In genomic region chr19:55145241-55145640, GRCh38 we compare ENCODE assay signal across 25 cellular contexts. TPM values are rescaled to one million over a fixed set of nuclear protein-coding genes. Genes with fewer than 3 reads are reported as not detected.
DNase-seq lines count a peak whose midpoint lies in the region; ATAC-seq and TF ChIP-seq lines count a peak whose summit lies in the region.
"Had no signal": no experiment of that assay in that cellular context is flagged by ENCODE, and none has a peak within 500 bp of the region (broad histone marks: within the 10 kb centered on the region; RNA-seq: fewer than 3 reads in every experiment).

No MANE protein-coding gene starts in this region.

- H3K4me1 ChIP-seq in BLaER1 treated with 17β-estradiol and CSF1 and Interleukin-3, amounts not matched to agents 10 nM and 100 nM: peaks cover 20 to 66% (median 44%) of the 10 kb centered on the region in 10 experiments
- H3K4me1 ChIP-seq in Loucy (ENCODE audit: insufficient read depth, low read length, poor library complexity, severe bottlenecking) (peaks cover 6% of the 10 kb centered on the region), left lung (peaks cover 3 to 16% of the 10 kb centered on the region in 2 donors), BE2C (no peaks in the 10 kb centered on the region)

- H2AFZ ChIP-seq in Loucy (ENCODE audit: low read length): peak overlapping the region; percentile 9; the same call in 1 of the 2 replicates

- no peak overlapping the region for H3K27ac Mint-ChIP-seq in osteocyte (ENCODE audit: unreplicated experiment)

- DNase-seq in RWPE1 (ENCODE audit: low spot score) (no peak), left lung (no peak), BE2C (no peak), cerebellar nuclear complex (lab: John Stamatoyannopoulos, UW) (no peak), osteocyte (ENCODE audit: extremely low spot score, unreplicated experiment) (no peak)
- DNase-seq: activated CD4-positive, alpha-beta T cell treated with anti-CD3 and anti-CD28 coated beads, Interleukin-2, amount 50 U/mL, for 48 hours; activated gamma-delta T cell treated with Interleukin-2 at 50 U/mL for 16 hours; anterior cingulate cortex; central memory CD4-positive, alpha-beta T cell; effector CD8-positive, alpha-beta T cell; NCI-H187 treated with DMSO at 0.1 percent for 48 hours; NCI-H2227 treated with DMSO at 0.1 percent for 48 hours; stimulated activated CD4-positive, alpha-beta T cell treated with anti-CD3 and anti-CD28 coated beads, Interleukin-12 subunit alpha, Interleukin-12 subunit beta, amount 100 ng/mL, for 4 hours; WERI-Rb-1 had no signal

- peak; percentile 39 for ATAC-seq in left lung
- no peak for ATAC-seq in HG03159 (IDR thresholded peaks at IDR 0.05; ENCODE audit: unreplicated experiment)
- ATAC-seq: esophagus mucosa, left lobe of liver, Right ventricle myocardium inferior had no signal

- peaks cover 0 to 28% (median 0%) of the 10 kb centered on the region in 11 experiments; a peak in 9 of 22 replicates for H3K36me3 ChIP-seq in BLaER1 treated with 17β-estradiol and CSF1 and Interleukin-3, amounts not matched to agents 10 nM and 100 nM
- H3K36me3 ChIP-seq in Loucy (ENCODE audit: insufficient read depth, low read length) (no peaks in the 10 kb centered on the region), left lung (no peaks in the 10 kb centered on the region), BE2C (no peaks in the 10 kb centered on the region)

- peaks cover 0 to 17% (median 0%) of the 10 kb centered on the region in 11 experiments; a peak in 3 of 22 replicates for H4K20me1 ChIP-seq in BLaER1 treated with 17β-estradiol and CSF1 and Interleukin-3, amounts not matched to agents 10 nM and 100 nM
- H4K20me1 ChIP-seq in Loucy (ENCODE audit: insufficient read depth, low read length, poor library complexity, severe bottlenecking): no peaks in the 10 kb centered on the region

- peak overlapping the region; percentile 80 to 99 (median 94) for H3K4me2 ChIP-seq in BLaER1 treated with 17β-estradiol and CSF1 and Interleukin-3, amounts not matched to agents 10 nM and 100 nM
- peak overlapping the region; percentile 76 for H3K4me2 ChIP-seq in Loucy (ENCODE audit: low read depth, low read length, poor library complexity, severe bottlenecking)

- peaks cover 0 to 17% (median 11%) of the 10 kb centered on the region in 11 experiments; a peak in 8 of 22 replicates for H3K27me3 ChIP-seq in BLaER1 treated with 17β-estradiol and CSF1 and Interleukin-3, amounts not matched to agents 10 nM and 100 nM
- H3K27me3 ChIP-seq in Loucy (ENCODE audit: insufficient read depth, low read length, poor library complexity, severe bottlenecking) (no peaks in the 10 kb centered on the region), left lung (peaks cover 62 to 97% of the 10 kb centered on the region in 2 donors), BE2C (peaks cover 61% of the 10 kb centered on the region)

- peaks cover 7% of the 10 kb centered on the region for H3K4me1 Mint-ChIP-seq in osteocyte (ENCODE audit: unreplicated experiment)

- peak overlapping the region in 10 of 11 experiments; percentile 10 to 74 (median 62); a peak in 16 of 22 replicates for H3K27ac ChIP-seq in BLaER1 treated with 17β-estradiol and CSF1 and Interleukin-3, amounts not matched to agents 10 nM and 100 nM
- peak overlapping the region; percentile 83 for H3K27ac ChIP-seq in RWPE1
- H3K27ac ChIP-seq in left lung: no peak overlapping the region
- H3K27ac ChIP-seq: WERI-Rb-1 had no signal

- peaks cover 47% of the 10 kb centered on the region for H3K27me3 Mint-ChIP-seq in osteocyte (ENCODE audit: unreplicated experiment)

- TF ChIP-seq CTCF in Loucy (conservative IDR thresholded peaks at IDR 0.05; ENCODE audit: low read length) (no peak), RWPE1 (conservative IDR thresholded peaks at IDR 0.05; ENCODE audit: low read depth) (no peak), left lung (IDR thresholded peaks at IDR 0.05) (no peak), BE2C (IDR thresholded peaks at IDR 0.05; ENCODE audit: low read depth, low read length) (no peak), osteocyte (IDR thresholded peaks at IDR 0.05) (no peak)

- no peaks in the 10 kb centered on the region for H3K9me3 Mint-ChIP-seq in osteocyte (ENCODE audit: unreplicated experiment)

- no peaks in the 10 kb centered on the region for H3F3A ChIP-seq in Loucy (ENCODE audit: low read depth)

- peak overlapping the region in 8 of 10 experiments; percentile 47 to 73 (median 64); a peak in 17 of 20 replicates for H3K4me3 ChIP-seq in BLaER1 treated with 17β-estradiol and CSF1 and Interleukin-3, amounts not matched to agents 10 nM and 100 nM
- H3K4me3 ChIP-seq in Loucy (ENCODE audit: low read length, poor library complexity, severe bottlenecking): peak overlapping the region; percentile 80
- H3K4me3 ChIP-seq in left lung: no peak overlapping the region
- no peak overlapping the region for H3K4me3 ChIP-seq in BE2C (ENCODE audit: low read depth, low read length)

- no peaks in the 10 kb centered on the region for H3K9me2 ChIP-seq in Loucy (replicated peaks; ENCODE audit: low read depth, low read length)

- H3K4me3 Mint-ChIP-seq in osteocyte (ENCODE audit: unreplicated experiment): no peak overlapping the region

- H3K79me2 ChIP-seq in Loucy (ENCODE audit: insufficient read depth, low read length): no peaks in the 10 kb centered on the region

- no peaks in the 10 kb centered on the region for H3K36me3 Mint-ChIP-seq in osteocyte (ENCODE audit: unreplicated experiment)

- intact Hi-C loops in left lung (cut with DNase I): no loop called here

- H3K9ac ChIP-seq in BLaER1 treated with 17β-estradiol and CSF1 and Interleukin-3, amounts not matched to agents 10 nM and 100 nM: peak overlapping the region in 9 of 11 experiments; percentile 21 to 72 (median 57); a peak in 16 of 22 replicates
- peak overlapping the region; percentile 65 for H3K9ac ChIP-seq in Loucy (ENCODE audit: low read depth, low read length, poor library complexity, severe bottlenecking)

- no peaks in the 10 kb centered on the region for H3K9me3 ChIP-seq in BLaER1 treated with 17β-estradiol and CSF1 and Interleukin-3, amounts not matched to agents 10 nM and 100 nM (replicated peaks in 1 of 11)
- no peaks in the 10 kb centered on the region for H3K9me3 ChIP-seq in Loucy (ENCODE audit: insufficient read depth, low read depth, low read length)
- no peaks in the 10 kb centered on the region for H3K9me3 ChIP-seq in left lung
- H3K9me3 ChIP-seq in BE2C: no peaks in the 10 kb centered on the region

- POLR2A ChIA-PET in RWPE1 (lab: Yijun Ruan, JAX; ENCODE audit: low non-redundant PET): no interaction called here

- CTCF ChIA-PET in RWPE1 (lab: Yijun Ruan, JAX): interaction anchor here (0.5 to 1.9 kb wide), 2 partner anchors 15 to 672 kb away, joined by 3 to 13 read pairs; partner anchors contain the start of gene CDC42EP5

RNA-seq across cellular contexts. Expression of gene TNNT1, which starts 3.8 kb away (rescaled TPM):
- total RNA-seq in left lung (1 to 10 TPM in 1 of 2 donors, not detected in 1; 1.6 TPM), osteocyte (not detected in 2 replicates)
- polyA plus RNA-seq in BE2C (2012; ENCODE audit: insufficient read depth, insufficient read length, low read depth): 0.94 TPM
- total RNA-seq: T-helper 1 cell treated with Interleukin-12 subunit alpha and Interleukin-12 subunit beta and Interleukin-4 antibody, amounts not matched to agents 30 ng/mL and 1 ng/mL, for 36 hours had no signal

RNA-seq across cellular contexts. Expression of gene TNNI3, which starts 12.3 kb away (rescaled TPM):
- total RNA-seq in left lung (1 to 10 TPM; 1.2 to 1.6 TPM), osteocyte (0.57 TPM in 1 of 2 replicates, not detected in the other)
- polyA plus RNA-seq in BE2C (2012; ENCODE audit: insufficient read depth, insufficient read length, low read depth): 12.3 TPM
- total RNA-seq: esophagus mucosa; left lobe of liver; M059J; mononuclear cell; T-helper 1 cell treated with Interleukin-12 subunit alpha and Interleukin-12 subunit beta and Interleukin-4 antibody, amounts not matched to agents 30 ng/mL and 1 ng/mL, for 36 hours had no signal

RNA-seq across cellular contexts. Expression of gene DNAAF3, which starts 21.2 kb away (rescaled TPM):
- 10 to 100 TPM in 1 of 2 donors, under 1 TPM in 1; 0.76 to 11.0 TPM for total RNA-seq in left lung
- 0.77 TPM for polyA plus RNA-seq in BE2C (2012; ENCODE audit: insufficient read depth, insufficient read length, low read depth)
- 1.5 and 2.1 TPM in 2 replicates for total RNA-seq in osteocyte
- total RNA-seq: T-helper 1 cell treated with Interleukin-12 subunit alpha and Interleukin-12 subunit beta and Interleukin-4 antibody, amounts not matched to agents 30 ng/mL and 1 ng/mL, for 36 hours had no signal

RNA-seq across cellular contexts. Expression of gene PPP1R12C, which starts 27.8 kb away (rescaled TPM):
- 100 to 1,000 TPM in 1 of 2 donors, 10 to 100 TPM in 1; 93.2 to 113 TPM for total RNA-seq in left lung
- polyA plus RNA-seq in BE2C (2012; ENCODE audit: insufficient read depth, insufficient read length, low read depth): 75.9 TPM
- 123 and 135 TPM in 2 replicates for total RNA-seq in osteocyte

RNA-seq across cellular contexts. Expression of gene SYT5, which starts 34.8 kb away (rescaled TPM):
- total RNA-seq in left lung: not detected
- 21.0 TPM for polyA plus RNA-seq in BE2C (2012; ENCODE audit: insufficient read depth, insufficient read length, low read depth)
- total RNA-seq in osteocyte: not detected in 2 replicates
- total RNA-seq: Daoy; esophagus mucosa; M059J; renal cortical epithelial cell; Right ventricle myocardium inferior; T-helper 1 cell treated with Interleukin-12 subunit alpha and Interleukin-12 subunit beta and Interleukin-4 antibody, amounts not matched to agents 30 ng/mL and 1 ng/mL, for 36 hours had no signal

Comparison
In these comparisons a context has a peak if more than half of its experiments do, and no peak if none do; other contexts are left out.
1. H3K27ac ChIP-seq: peak in BLaER1 treated with 17β-estradiol and CSF1 and Interleukin-3, amounts not matched to agents 10 nM and 100 nM (10 of 11) and RWPE1 (single experiment); none in left lung (0 of 2).
2. H3K4me3 ChIP-seq: peak in BLaER1 treated with 17β-estradiol and CSF1 and Interleukin-3, amounts not matched to agents 10 nM and 100 nM (8 of 10) and Loucy (single experiment); none in left lung (0 of 2) and BE2C (single experiment).